Comparison of ENCODE assay signal across 9 cellular contexts in the genomic region with DNA sequence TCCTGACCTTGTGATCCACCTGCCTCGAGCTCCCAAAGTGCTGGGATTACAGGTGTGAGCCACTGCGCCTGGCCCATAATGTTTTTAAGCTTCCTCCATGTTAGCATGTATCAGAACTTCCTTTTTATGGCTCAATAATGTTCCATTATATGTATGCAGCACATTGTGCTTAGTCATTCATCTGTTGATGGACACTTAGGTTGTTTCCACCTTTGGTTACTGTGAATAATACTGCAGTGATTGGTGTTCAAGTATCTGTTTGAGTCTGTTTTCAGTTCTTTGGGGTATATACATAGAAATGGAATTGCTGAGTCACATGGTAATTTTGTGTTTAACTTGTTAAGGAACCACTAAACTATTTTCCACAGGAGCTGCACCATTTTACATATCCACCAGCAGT. TPM values are rescaled to one million over a fixed set of nuclear protein-coding genes. Genes with fewer than 3 reads are reported as not detected.
DNase-seq lines count a peak whose midpoint lies in the region; ATAC-seq, FAIRE-seq and TF ChIP-seq lines count a peak whose summit lies in the region.
"Had no signal": no experiment of that assay in that cellular context is flagged by ENCODE, and none has a peak within 500 bp of the region (broad histone marks: within the 10 kb centered on the region; RNA-seq: fewer than 3 reads in every experiment).

No MANE protein-coding gene starts in this region.

- no peaks in the 10 kb centered on the region for H3K4me1 ChIP-seq in small intestine (ENCODE audit: control insufficient read depth in 2 of 2, insufficient read depth in 1 of 2, low read depth in 1 of 2, low read length in 1 of 2)
- H3K4me1 ChIP-seq in adrenal gland (replicated peaks in 1 of 2): no peaks in the 10 kb centered on the region

- CTCF ChIA-PET in activated CD8-positive, alpha-beta memory T cell treated with anti-CD3 and anti-CD28 coated beads, Interleukin-2, amount 10 ng/mL, durations not matched to agents 7 days and 5 days (lab: Charles Lee): no interaction called here

- H3K9me3 Mint-ChIP-seq in activated CD8-positive, alpha-beta memory T cell treated with anti-CD3 and anti-CD28 coated beads, Interleukin-2, amount 10 ng/mL, durations not matched to agents 7 days and 5 days (ENCODE audit: low read depth): no peaks in the 10 kb centered on the region

- FAIRE-seq in small intestine (lab: Jason Lieb, UNC): no peak

- H3K4me3 ChIP-seq in small intestine (ENCODE audit: low read depth in 1 of 2, low read length in 2 of 2) (no peak overlapping the region), dorsolateral prefrontal cortex (no peak overlapping the region), adrenal gland (no peak overlapping the region)

- H3K36me3 Mint-ChIP-seq in activated CD8-positive, alpha-beta memory T cell treated with anti-CD3 and anti-CD28 coated beads, Interleukin-2, amount 10 ng/mL, durations not matched to agents 7 days and 5 days: peaks cover 19% of the 10 kb centered on the region

- TF ChIP-seq POLR2A in adrenal gland (IDR thresholded peaks at IDR 0.05): no peak

- H3K27ac ChIP-seq in small intestine (ENCODE audit: low read depth in 1 of 2, low read length in 1 of 2) (no peak overlapping the region), dorsolateral prefrontal cortex (no peak overlapping the region), adrenal gland (no peak overlapping the region)

- no peaks in the 10 kb centered on the region for H3K27me3 ChIP-seq in small intestine (ENCODE audit: control insufficient read depth in 2 of 2, insufficient read depth in 2 of 2, low read length in 2 of 2)
- no peaks in the 10 kb centered on the region for H3K27me3 ChIP-seq in dorsolateral prefrontal cortex
- no peaks in the 10 kb centered on the region for H3K27me3 ChIP-seq in adrenal gland

- WGBS in small intestine, 3 donors: 88 to 97% (median 97%) methylated on average over 2 of the region's 2 CpGs
- 93 to 100% (median 99%) methylated on average over 2 of the region's 2 CpGs for WGBS in adrenal gland, 4 donors

- no peaks in the 10 kb centered on the region for H3K27me3 Mint-ChIP-seq in activated CD8-positive, alpha-beta memory T cell treated with anti-CD3 and anti-CD28 coated beads, Interleukin-2, amount 10 ng/mL, durations not matched to agents 7 days and 5 days

- H3K27ac Mint-ChIP-seq in activated CD8-positive, alpha-beta memory T cell treated with anti-CD3 and anti-CD28 coated beads, Interleukin-2, amount 10 ng/mL, durations not matched to agents 7 days and 5 days: peak overlapping the region; percentile 5

- no peak overlapping the region for H3K4me3 Mint-ChIP-seq in activated CD8-positive, alpha-beta memory T cell treated with anti-CD3 and anti-CD28 coated beads, Interleukin-2, amount 10 ng/mL, durations not matched to agents 7 days and 5 days

- H3K4me1 Mint-ChIP-seq in activated CD8-positive, alpha-beta memory T cell treated with anti-CD3 and anti-CD28 coated beads, Interleukin-2, amount 10 ng/mL, durations not matched to agents 7 days and 5 days: peaks cover 9% of the 10 kb centered on the region

- intact Hi-C loops in dorsolateral prefrontal cortex (cut with DNase I): no loop called here
- intact Hi-C loops in adrenal gland (cut with DNase I): no loop called here

- TF ChIP-seq CTCF in dorsolateral prefrontal cortex (IDR thresholded peaks at IDR 0.05 in 54 of 56, conservative IDR thresholded peaks at IDR 0.05 in 2 of 56; ENCODE audit: low read depth in 1 of 56, partially characterized antibody in 56 of 56) (no peak), adrenal gland (IDR thresholded peaks at IDR 0.05) (no peak)

- DNase-seq in activated CD8-positive, alpha-beta memory T cell treated with anti-CD3 and anti-CD28 coated beads, Interleukin-2, amount 10 ng/mL, durations not matched to agents 7 days and 5 days: no peak
- DNase-seq in activated CD8-positive, alpha-beta memory T cell treated with anti-CD3 and anti-CD28 coated beads, Interleukin-2, amount 50 U/mL, for 48 hours: no peak
- DNase-seq in RKO (ENCODE audit: low spot score) (peak; percentile 51), small intestine (peak; percentile 12), HT-29 (ENCODE audit: low spot score) (no peak), dorsolateral prefrontal cortex (no peak), adrenal gland (no peak)
- DNase-seq: H7 had no signal

- H3K36me3 ChIP-seq in small intestine (ENCODE audit: control insufficient read depth in 2 of 2, insufficient read depth in 2 of 2, low read length in 2 of 2) (peaks cover 2 to 4% of the 10 kb centered on the region in 2 donors), adrenal gland (replicated peaks in 1 of 2) (no peaks in the 10 kb centered on the region)

- ATAC-seq in activated CD8-positive, alpha-beta memory T cell treated with anti-CD3 and anti-CD28 coated beads, Interleukin-2, amount 10 ng/mL, durations not matched to agents 7 days and 5 days: peak; percentile 80
- peak; percentile 89 for ATAC-seq in HG02642 (IDR thresholded peaks at IDR 0.05; ENCODE audit: poor library complexity, unreplicated experiment)

- H3K9me3 ChIP-seq in small intestine (ENCODE audit: control insufficient read depth, low read depth) (no peaks in the 10 kb centered on the region), adrenal gland (replicated peaks in 1 of 3) (no peaks in the 10 kb centered on the region)

RNA-seq across cellular contexts. Expression of a gene that starts 17.7 kb away (rescaled TPM):
- total RNA-seq in activated CD8-positive, alpha-beta memory T cell treated with anti-CD3 and anti-CD28 coated beads, Interleukin-2, amount 10 ng/mL, durations not matched to agents 7 days and 5 days: 10 to 100 TPM; 77.5 to 94.4 TPM
- polyA plus RNA-seq in small intestine: 100 to 1,000 TPM; 145 to 257 (median 185) TPM
- 51.4 and 57.7 TPM in 2 replicates for total RNA-seq in HT-29 (2014; rRNA removed; shearing (Covaris generic))
- 10 to 100 TPM; 51.5 to 90.1 (median 72.7) TPM for total RNA-seq in dorsolateral prefrontal cortex
- 10 to 100 TPM; 31.4 to 87.6 (median 65.0) TPM for total RNA-seq in adrenal gland
- 100 to 1,000 TPM in 1 of 3 donors, 10 to 100 TPM in 2; 31.0 to 124 (median 44.3) TPM for polyA plus RNA-seq in adrenal gland

RNA-seq across cellular contexts. Expression of a gene that starts 37.4 kb away (rescaled TPM):
- 10 to 100 TPM; 38.6 to 51.3 TPM for total RNA-seq in activated CD8-positive, alpha-beta memory T cell treated with anti-CD3 and anti-CD28 coated beads, Interleukin-2, amount 10 ng/mL, durations not matched to agents 7 days and 5 days
- polyA plus RNA-seq in small intestine (1 to 10 TPM in 2 of 3 donors, under 1 TPM in 1; 0.54 to 5.5 (median 1.3) TPM), adrenal gland (1 to 10 TPM in 1 of 3 donors, under 1 TPM in 2; 0.24 to 1.6 (median 0.37) TPM)
- 12.4 and 12.6 TPM in 2 replicates for total RNA-seq in HT-29 (2014; rRNA removed; shearing (Covaris generic))
- total RNA-seq in dorsolateral prefrontal cortex (1 to 10 TPM; 2.2 to 7.9 (median 4.2) TPM), adrenal gland (1 to 10 TPM in 6 of 8 donors, under 1 TPM in 2; 0.83 to 6.8 (median 1.4) TPM)

Comparison
In these comparisons a context has a peak if more than half of its experiments do, and no peak if none do; other contexts are left out.
1. DNase-seq: peak in RKO (single experiment) and small intestine (single experiment); none in activated CD8-positive, alpha-beta memory T cell treated with anti-CD3 and anti-CD28 coated beads, Interleukin-2, amount 10 ng/mL, durations not matched to agents 7 days and 5 days (single experiment), activated CD8-positive, alpha-beta memory T cell treated with anti-CD3 and anti-CD28 coated beads, Interleukin-2, amount 50 U/mL, for 48 hours (single experiment), HT-29 (single experiment), dorsolateral prefrontal cortex (0 of 10) and adrenal gland (0 of 7).